17 cellular contexts compared by ENCODE assay signal in genomic region chr2:10417551-10418335, GRCh38.
"Had no signal": no experiment of that assay in that cellular context is flagged by ENCODE, and none has a peak within 500 bp of the region (broad histone marks: within the 10 kb centered on the region; RNA-seq: fewer than 3 reads in every experiment).

No MANE protein-coding gene starts in this region.

- H3K4me1 Mint-ChIP-seq: immature natural killer cell had no signal

- H3K27ac Mint-ChIP-seq: activated naive CD8-positive, alpha-beta T cell; activated T-helper 1 cell treated with anti-CD3 and anti-CD28 coated beads, Interleukin-12 subunit alpha, Interleukin-12 subunit beta, Interleukin-2, Interleukin-4 antibody, amounts not matched to agents 30 ng/mL and 10 ng/mL and 1 ng/mL, durations not matched to agents 14 hours and 24 hours and 36 hours; stimulated activated naive CD8-positive, alpha-beta T cell treated with anti-CD3 and anti-CD28 coated beads, Interleukin-15, Interleukin-2, amounts not matched to agents 100 ng/mL and 50 ng/mL, for 24 hours had no signal

- ATAC-seq: heart right ventricle, lower lobe of right lung had no signal

- H3K4me3 Mint-ChIP-seq: activated naive CD8-positive, alpha-beta T cell; activated T-helper 1 cell treated with anti-CD3 and anti-CD28 coated beads, Interleukin-12 subunit alpha, Interleukin-12 subunit beta, Interleukin-2, Interleukin-4 antibody, amounts not matched to agents 30 ng/mL and 10 ng/mL and 1 ng/mL, durations not matched to agents 14 hours and 24 hours and 36 hours; immature natural killer cell; nephron; stimulated activated naive CD8-positive, alpha-beta T cell treated with anti-CD3 and anti-CD28 coated beads, Interleukin-15, Interleukin-2, amounts not matched to agents 100 ng/mL and 50 ng/mL, for 24 hours had no signal

- H3K9me3 Mint-ChIP-seq: activated T-helper 1 cell treated with anti-CD3 and anti-CD28 coated beads, Interleukin-12 subunit alpha, Interleukin-12 subunit beta, Interleukin-2, Interleukin-4 antibody, amounts not matched to agents 30 ng/mL and 10 ng/mL and 1 ng/mL, durations not matched to agents 14 hours and 24 hours and 36 hours; immature natural killer cell; nephron; stimulated activated naive CD8-positive, alpha-beta T cell treated with anti-CD3 and anti-CD28 coated beads, Interleukin-15, Interleukin-2, amounts not matched to agents 100 ng/mL and 50 ng/mL, for 24 hours had no signal

- H3K9me3 ChIP-seq: esophagus muscularis mucosa, heart right ventricle, lower lobe of right lung had no signal

- H3K4me3 ChIP-seq: esophagus muscularis mucosa, heart right ventricle, lower lobe of right lung had no signal

- H3K27me3 ChIP-seq: esophagus muscularis mucosa, heart right ventricle had no signal

- DNase-seq: activated CD4-positive, alpha-beta T cell treated with anti-CD3 and anti-CD28 coated beads, Interleukin-2, amount 50 U/mL, for 1 hour; activated CD4-positive, CD25-positive, alpha-beta regulatory T cell treated with anti-CD3 and anti-CD28 coated beads, Interleukin-2, amount 50 U/mL, for 72 hours; activated T-cell treated with anti-CD3 and anti-CD28 coated beads for 4 hours; amniotic stem cell; dermis blood vessel endothelial cell; effector memory CD4-positive, alpha-beta T cell; heart right ventricle; immature natural killer cell; lower lobe of right lung; nucleus accumbens; posterior cingulate gyrus; stimulated activated CD4-positive, alpha-beta T cell treated with anti-CD3 and anti-CD28 coated beads, Interleukin-2, amount 100 ng/mL, for 24 hours had no signal

- H3K27ac ChIP-seq: esophagus muscularis mucosa, heart right ventricle, lower lobe of right lung had no signal

- H3K27me3 Mint-ChIP-seq: activated naive CD8-positive, alpha-beta T cell; stimulated activated naive CD8-positive, alpha-beta T cell treated with anti-CD3 and anti-CD28 coated beads, Interleukin-15, Interleukin-2, amounts not matched to agents 100 ng/mL and 50 ng/mL, for 24 hours had no signal
